1 cellular context compared by ENCODE assay signal in genomic region chr11:210122-210802, GRCh38.
A peak's percentile ranks its signal among the peaks of the same experiment; 100 is the strongest.
TF ChIP-seq lines count a peak whose summit lies in the region.

No MANE protein-coding gene starts in this region.

TF ChIP-seq in K562, 482 proteins besides CTCF, POLR2A, EP300 and RAD21:
- no peak for TF ChIP-seq KLF1 (tag; IDR thresholded peaks at IDR 0.05)
- TF ChIP-seq RBFOX2 (IDR thresholded peaks at IDR 0.05; ENCODE audit: low read depth, low read length): 0 out of 2 replicates have a peak, but pooled peaks have one; percentile 23
